ENCODE assay signal across 8 cellular contexts in genomic region chr12:121400332-121401139, GRCh38. TPM values are rescaled to one million over a fixed set of nuclear protein-coding genes. Genes with fewer than 3 reads are reported as not detected.
DNase-seq lines count a peak whose midpoint lies in the region; ATAC-seq, FAIRE-seq and TF ChIP-seq lines count a peak whose summit lies in the region.

No MANE protein-coding gene starts in this region.

- H3K4me3 Mint-ChIP-seq in IgD-negative memory B cell (peak overlapping the region; percentile 98 to 100 (median 98)), T-helper 17 cell (peak overlapping the region; percentile 96)

- TF ChIP-seq CTCF in astrocyte of the cerebellum (IDR thresholded peaks at IDR 0.05; ENCODE audit: low read depth, low read length, missing control alignments) = peak; percentile 5

- H3K27me3 Mint-ChIP-seq in IgD-negative memory B cell (no peaks in the 10 kb centered on the region), T-helper 17 cell (no peaks in the 10 kb centered on the region)

- FAIRE-seq in small intestine (lab: Jason Lieb, UNC) = no peak

- H3K36me3 Mint-ChIP-seq in IgD-negative memory B cell (peaks cover 1% of the 10 kb centered on the region), T-helper 17 cell (ENCODE audit: low read depth) (no peaks in the 10 kb centered on the region)

- H3K4me1 Mint-ChIP-seq in IgD-negative memory B cell (peaks cover 17 to 29% (median 23%) of the 10 kb centered on the region in 3 donors), T-helper 17 cell (peaks cover 33% of the 10 kb centered on the region)

- DNase-seq in ELR (ENCODE audit: low read depth) (peak; percentile 80), T-helper 17 cell (peak in 1 of 3 donors; percentile 30), astrocyte of the cerebellum (ENCODE audit: low read depth) (no peak), small intestine (peak; percentile 85), cerebellar nuclear complex (lab: John Stamatoyannopoulos, UW) (no peak)

- 0 to 1% (median 0%) methylated on average over 45 to 48 of the region's 48 CpGs for WGBS in small intestine, 3 donors

- H3K27ac Mint-ChIP-seq in IgD-negative memory B cell (peak overlapping the region; percentile 89 to 97 (median 97)), T-helper 17 cell (peak overlapping the region; percentile 98)

- peak overlapping the region; percentile 93 for H3K4me3 ChIP-seq in astrocyte of the cerebellum (ENCODE audit: low read depth, low read length)
- peak overlapping the region; percentile 97 for H3K4me3 ChIP-seq in iPS-18c (ENCODE audit: insufficient read depth, low read depth, low read length)
- H3K4me3 ChIP-seq in small intestine (ENCODE audit: low read depth in 1 of 2, low read length in 2 of 2) = peak overlapping the region; percentile 89 to 98

- H3K4me1 ChIP-seq in small intestine (ENCODE audit: control insufficient read depth in 2 of 2, insufficient read depth in 1 of 2, low read depth in 1 of 2, low read length in 1 of 2) = peaks cover 0 to 3% of the 10 kb centered on the region in 2 donors

- no peaks in the 10 kb centered on the region for H3K27me3 ChIP-seq in small intestine (ENCODE audit: control insufficient read depth in 2 of 2, insufficient read depth in 2 of 2, low read length in 2 of 2)

- peaks cover 0 to 2% of the 10 kb centered on the region in 2 donors for H3K36me3 ChIP-seq in small intestine (ENCODE audit: control insufficient read depth in 2 of 2, insufficient read depth in 2 of 2, low read length in 2 of 2)

- no peaks in the 10 kb centered on the region for H3K9me3 ChIP-seq in T-helper 17 cell (ENCODE audit: control insufficient read depth, low read length, poor library complexity, severe bottlenecking)
- no peaks in the 10 kb centered on the region for H3K9me3 ChIP-seq in iPS-18c (ENCODE audit: control insufficient read depth, insufficient read depth, low read length)
- no peaks in the 10 kb centered on the region for H3K9me3 ChIP-seq in small intestine (ENCODE audit: control insufficient read depth, low read depth)

- in situ Hi-C loops in astrocyte of the cerebellum (cut with HindIII; ENCODE audit: low sequenced_read_pairs) = no loop called here

- ATAC-seq in GM21528 (IDR thresholded peaks at IDR 0.05; ENCODE audit: low FRiP score, unreplicated experiment) (peak; percentile 38), T-helper 17 cell (peak; percentile 49)

- no peaks in the 10 kb centered on the region for H3K9me3 Mint-ChIP-seq in IgD-negative memory B cell

- H3K27ac ChIP-seq in small intestine (ENCODE audit: low read depth in 1 of 2, low read length in 1 of 2) = peak overlapping the region; percentile 95 to 98

RNA-seq across cellular contexts. Expression of gene RNF34, which starts 0.6 kb away (rescaled TPM):
- polyA plus RNA-seq in IgD-negative memory B cell (46.4 TPM), small intestine (10 to 100 TPM; 29.7 to 32.4 (median 31.1) TPM)
- total RNA-seq in T-helper 17 cell = 10 to 100 TPM; 63.8 to 63.9 TPM

RNA-seq across cellular contexts. Expression of gene ANAPC5, which starts 48.3 kb away (rescaled TPM):
- 130 TPM for polyA plus RNA-seq in IgD-negative memory B cell
- total RNA-seq in T-helper 17 cell = 100 to 1,000 TPM; 107 to 130 TPM
- 10 to 100 TPM; 65.4 to 90.6 (median 68.2) TPM for polyA plus RNA-seq in small intestine

Comparison
In these comparisons a context has a peak if more than half of its experiments do, and no peak if none do; other contexts are left out.
1. DNase-seq: peak in ELR (single experiment) and small intestine (single experiment); none in astrocyte of the cerebellum (single experiment) and cerebellar nuclear complex (0 of 2).
2. Peak in every context shown above with its lines, with median percentiles within 50 percentile points of each other: H3K4me3 ChIP-seq.